In the genomic region with DNA sequence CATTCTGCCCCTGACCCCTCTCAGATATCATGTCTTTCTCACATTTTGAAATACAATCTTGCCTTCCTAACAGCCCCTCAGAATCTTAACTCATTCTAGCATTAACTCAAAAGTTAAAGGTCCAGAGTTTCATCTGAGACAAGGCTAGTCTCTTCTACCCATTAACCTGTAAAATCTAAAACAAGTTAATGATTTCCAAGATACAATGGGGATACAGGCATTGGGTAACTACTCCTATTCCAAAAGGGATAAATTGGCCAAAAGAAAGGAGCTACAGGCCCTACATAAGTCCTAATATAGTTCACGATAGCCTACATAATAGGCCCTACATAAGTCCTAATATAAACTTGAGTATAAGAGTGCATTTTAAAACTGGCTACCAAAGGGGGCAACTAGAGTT, we compare ENCODE assay signal across 33 cellular contexts. TPM values are rescaled to one million over a fixed set of nuclear protein-coding genes. Genes with fewer than 3 reads are reported as not detected.
DNase-seq lines count a peak whose midpoint lies in the region; ATAC-seq, FAIRE-seq and TF ChIP-seq lines count a peak whose summit lies in the region.
"Had no signal": no experiment of that assay in that cellular context is flagged by ENCODE, and none has a peak within 500 bp of the region (broad histone marks: within the 10 kb centered on the region; RNA-seq: fewer than 3 reads in every experiment).

No MANE protein-coding gene starts in this region.

- intact Hi-C loops in HepG2 (cut with micrococcal nuclease; ENCODE audit: unreplicated experiment): no loop called here
- intact Hi-C loops in right lobe of liver (cut with DNase I): no loop called here
- intact Hi-C loops in upper lobe of right lung (cut with DNase I): loop anchor here (10.0 kb wide), 1 partner anchor 205 kb away; no protein-coding TSS in a partner anchor

- peaks cover 5% of the 10 kb centered on the region for H3K4me1 Mint-ChIP-seq in type B pancreatic cell (ENCODE audit: unreplicated experiment)
- H3K4me1 Mint-ChIP-seq: CD14-positive monocyte; CD4-positive, alpha-beta memory T cell; CD4-positive, CD25-positive, alpha-beta regulatory T cell; CD8-positive, alpha-beta memory T cell had no signal

- no peak overlapping the region for H3K4me3 Mint-ChIP-seq in type B pancreatic cell
- H3K4me3 Mint-ChIP-seq: CD14-positive monocyte; CD4-positive, alpha-beta memory T cell; CD4-positive, CD25-positive, alpha-beta regulatory T cell; CD8-positive, alpha-beta memory T cell had no signal

- 87% methylated on average over 1 of the region's 1 CpG for WGBS in HepG2 (ENCODE audit: low lambda C conversion rate)
- WGBS in right lobe of liver (ENCODE audit: insufficient coverage, low coverage, low lambda C conversion rate, missing lambda C conversion rate): 25% methylated on average over 1 of the region's 1 CpG

- DNase-seq in left kidney (ENCODE audit: low read depth, low spot score) (peak; percentile 16), HepG2 (ENCODE audit: low spot score) (no peak), right lobe of liver (no peak), renal cortical epithelial cell (ENCODE audit: low read depth) (peak; percentile 50), NOMO-1 treated with dmso at 0.1 percent for 144 hours (lab: John Stamatoyannopoulos, UW; ENCODE audit: unreplicated experiment) (no peak), upper lobe of right lung (no peak), type B pancreatic cell (ENCODE audit: extremely low spot score, unreplicated experiment) (no peak), GM20000 (ENCODE audit: low spot score) (no peak)
- DNase-seq: 8988T; ACHN; BE2C; C1 segment of cervical spinal cord; CD4-positive, alpha-beta memory T cell; CD4-positive, CD25-positive, alpha-beta regulatory T cell; CD8-positive, alpha-beta memory T cell; COR-L47; DMS 273 treated with DMSO at 0.1 percent for 48 hours; DMS153; DMS53; DMS79; DND-41; EL; GDM1 had no signal

- TF ChIP-seq RAD21 in HepG2 (CRISPR knock-in tag; IDR thresholded peaks at IDR 0.05): no peak

- peak overlapping the region; percentile 14 for H3K27ac ChIP-seq in HepG2 (ENCODE audit: extremely low read length, insufficient read depth, low read length)
- peak overlapping the region in 1 of 3 donors; percentile 64 for H3K27ac ChIP-seq in right lobe of liver
- no peak overlapping the region for H3K27ac ChIP-seq in upper lobe of right lung
- H3K27ac ChIP-seq: BLaER1 had no signal

- TF ChIP-seq EP300 in HepG2 (IDR thresholded peaks at IDR 0.05; ENCODE audit: low read depth in 2 of 2, low read length in 2 of 2) (no peak), HepG2 (CRISPR knock-in tag; IDR thresholded peaks at IDR 0.05; ENCODE audit: borderline replicate concordance) (no peak)

- H3K9me3 ChIP-seq in HepG2 (ENCODE audit: low read length): 0 out of 2 replicates have a peak, but pooled peaks cover 4% of the 10 kb centered on the region
- no peaks in the 10 kb centered on the region for H3K9me3 ChIP-seq in right lobe of liver
- H3K9me3 ChIP-seq in upper lobe of right lung: no peaks in the 10 kb centered on the region
- H3K9me3 ChIP-seq: BE2C had no signal

- no peak overlapping the region for H3K9ac ChIP-seq in HepG2 (ENCODE audit: insufficient read depth, low read depth, low read length)
- H3K9ac ChIP-seq: BLaER1 had no signal

- H3K79me2 ChIP-seq in HepG2 (ENCODE audit: insufficient read depth, low read length): no peaks in the 10 kb centered on the region

- no peak for TF ChIP-seq POLR2A in HepG2 (IDR thresholded peaks at IDR 0.05; ENCODE audit: insufficient read depth in 1 of 2, low read depth in 2 of 2, low read length in 2 of 2)
- no peak for TF ChIP-seq POLR2A in right lobe of liver (IDR thresholded peaks at IDR 0.05)

- peak; percentile 73 for ATAC-seq in HepG2
- ATAC-seq in right lobe of liver: peak; percentile 69 to 76 (median 71)
- ATAC-seq in upper lobe of right lung: no peak
- ATAC-seq: GM12878 had no signal

- TF ChIP-seq CTCF in HepG2 (CRISPR knock-in tag; IDR thresholded peaks at IDR 0.05) (no peak), right lobe of liver (IDR thresholded peaks at IDR 0.05) (no peak), upper lobe of right lung (IDR thresholded peaks at IDR 0.05) (no peak), type B pancreatic cell (conservative IDR thresholded peaks at IDR 0.05) (no peak), GM20000 (IDR thresholded peaks at IDR 0.05; ENCODE audit: extremely low read depth, missing control alignments) (no peak)

- H3K4me2 ChIP-seq in HepG2 (ENCODE audit: low read depth, low read length): peak overlapping the region; percentile 10
- H3K4me2 ChIP-seq: BLaER1 had no signal

- H3K27ac Mint-ChIP-seq in type B pancreatic cell: no peak overlapping the region
- H3K27ac Mint-ChIP-seq: CD4-positive, alpha-beta memory T cell; CD4-positive, CD25-positive, alpha-beta regulatory T cell; CD8-positive, alpha-beta memory T cell had no signal

- CTCF ChIA-PET in HepG2 (lab: Yijun Ruan, JAX; ENCODE audit: low intra/inter-chr PET ratio, low total read pairs): no interaction called here

- H3K9me3 Mint-ChIP-seq in type B pancreatic cell: no peaks in the 10 kb centered on the region

- H4K20me1 ChIP-seq in HepG2 (ENCODE audit: insufficient read depth, low read length): no peaks in the 10 kb centered on the region
- H4K20me1 ChIP-seq: BLaER1 had no signal

- no TSS peak for BruUV-seq in HepG2 (replicated peaks; lab: Mats Ljungman, UMichigan)

- H2AFZ ChIP-seq in HepG2 (ENCODE audit: low read length): no peak overlapping the region

- no peaks in the 10 kb centered on the region for H3K36me3 Mint-ChIP-seq in type B pancreatic cell
- H3K36me3 Mint-ChIP-seq: CD14-positive monocyte; CD4-positive, alpha-beta memory T cell; CD4-positive, CD25-positive, alpha-beta regulatory T cell had no signal

- H3K4me1 ChIP-seq in HepG2 (ENCODE audit: insufficient read depth, low read length) (peaks cover 62% of the 10 kb centered on the region), right lobe of liver (peaks cover 0 to 56% (median 18%) of the 10 kb centered on the region in 4 donors), upper lobe of right lung (peaks cover 20% of the 10 kb centered on the region)
- H3K4me1 ChIP-seq: BE2C, BLaER1 had no signal

- H3K4me3 ChIP-seq in HepG2 (replicated peaks in 1 of 3; ENCODE audit: insufficient read depth in 1 of 3, low read depth in 2 of 3, low read length in 3 of 3): peak overlapping the region in 1 of 3 experiments; percentile 1; a peak in 1 of 6 replicates
- no peak overlapping the region for H3K4me3 ChIP-seq in right lobe of liver
- no peak overlapping the region for H3K4me3 ChIP-seq in upper lobe of right lung
- H3K4me3 ChIP-seq: BLaER1, GM12878 had no signal

- FAIRE-seq in HepG2 (lab: Jason Lieb, UNC): peak; percentile 42
- FAIRE-seq: A204.1, GM12878, GM12892, GM18507 had no signal

- H3K27me3 Mint-ChIP-seq in type B pancreatic cell: no peaks in the 10 kb centered on the region
- H3K27me3 Mint-ChIP-seq: CD4-positive, alpha-beta memory T cell had no signal

- H3K36me3 ChIP-seq in HepG2 (replicated peaks in 1 of 2; ENCODE audit: control insufficient read depth in 1 of 2, insufficient read depth in 2 of 2, low read length in 2 of 2) (peaks cover 0 to 14% of the 10 kb centered on the region in 2 experiments; a peak in 4 of 5 replicates), right lobe of liver (peaks cover 0 to 10% (median 0%) of the 10 kb centered on the region in 4 donors), upper lobe of right lung (no peaks in the 10 kb centered on the region)
- H3K36me3 ChIP-seq: BE2C, BLaER1 had no signal

- H3K27me3 ChIP-seq in HepG2 (ENCODE audit: control insufficient read depth in 1 of 2, insufficient read depth in 2 of 2, low read length in 2 of 2): no peaks in the 10 kb centered on the region
- H3K27me3 ChIP-seq in right lobe of liver: no peaks in the 10 kb centered on the region
- no peaks in the 10 kb centered on the region for H3K27me3 ChIP-seq in upper lobe of right lung
- H3K27me3 ChIP-seq: BE2C, BLaER1 had no signal

- POLR2A ChIA-PET in HepG2 (lab: Yijun Ruan, JAX): interaction anchor here (0.7 to 1.3 kb wide), 4 partner anchors 19 to 203 kb away, joined by 3 to 8 read pairs (median 4); a partner anchor contains a TSS

- in situ Hi-C loops in HepG2 (cut with HindIII; ENCODE audit: extremely low pct_ligation_motif_present, low pct_unique_long_range_greater_than_20kb): no loop called here

RNA-seq across cellular contexts. Expression of a gene that starts 18.9 kb away (rescaled TPM):
- total RNA-seq in HepG2 (2016; rRNA removed; fragmentation: Illumina TruSeq; extraction: Trizol) (73.9 and 122 TPM in 2 replicates), right lobe of liver (100 to 1,000 TPM in 3 of 6 experiments, 10 to 100 TPM in 3; 73.9 to 213 (median 124) TPM), renal cortical epithelial cell (1.1 TPM in 1 of 2 replicates, not detected in the other), upper lobe of right lung (0.61 TPM), type B pancreatic cell (ENCODE audit: low replicate concordance) (5.2 and 9.8 TPM in 2 replicates)
- 7.7 and 8.5 TPM in 2 replicates for total RNA-seq in HepG2 (2016; cell fraction: cytosol; rRNA removed; fragmentation: Illumina TruSeq; extraction: Trizol; ENCODE audit: low read depth)
- total RNA-seq in HepG2 (2016; cell fraction: insoluble cytoplasmic fraction; rRNA removed; fragmentation: Illumina TruSeq; extraction: Trizol): 75.4 and 119 TPM in 2 replicates
- total RNA-seq in HepG2 (2016; cell fraction: membrane; rRNA removed; fragmentation: Illumina TruSeq; extraction: Trizol): 19.6 and 20.2 TPM in 2 replicates
- 50.8 and 57.3 TPM in 2 replicates for total RNA-seq in HepG2 (2016; cell fraction: nucleus; rRNA removed; fragmentation: Illumina TruSeq; extraction: Trizol)
- 37.9 and 39.8 TPM in 2 replicates for polyA plus RNA-seq in HepG2 (2011; rRNA removed)
- 22.0 and 34.5 TPM in 2 replicates for polyA plus RNA-seq in HepG2 (2011; cell fraction: cytosol; rRNA removed)
- 21.7 and 32.0 TPM in 2 replicates for polyA plus RNA-seq in HepG2 (2011; cell fraction: nucleus; rRNA removed)
- 70.0 and 98.0 TPM in 2 replicates for polyA plus RNA-seq in HepG2 (2012)
- 8.1 and 8.8 TPM in 2 replicates for polyA plus RNA-seq in HepG2 (2016; cell fraction: cytosol; fragmentation: Illumina TruSeq; extraction: Trizol; ENCODE audit: low read depth)
- polyA plus RNA-seq in HepG2 (2016; cell fraction: insoluble cytoplasmic fraction; fragmentation: Illumina TruSeq; extraction: Trizol; ENCODE audit: low read depth): 133 and 138 TPM in 2 replicates
- 18.1 and 18.9 TPM in 2 replicates for polyA plus RNA-seq in HepG2 (2016; cell fraction: membrane; fragmentation: Illumina TruSeq; extraction: Trizol; ENCODE audit: low read depth)
- polyA plus RNA-seq in HepG2 (2016; cell fraction: nucleus; fragmentation: Illumina TruSeq; extraction: Trizol; ENCODE audit: insufficient read depth, low read depth): 72.2 and 77.1 TPM in 2 replicates
- polyA minus RNA-seq in HepG2 (2011; rRNA and poly(A)+ RNA removed; ENCODE audit: low replicate concordance): 23.1 TPM in 1 of 2 replicates, not detected in the other
- 35.0 and 36.5 TPM in 2 replicates for polyA minus RNA-seq in HepG2 (2011; cell fraction: cytosol; rRNA and poly(A)+ RNA removed)
- polyA minus RNA-seq in HepG2 (2011; cell fraction: nucleus; rRNA and poly(A)+ RNA removed): 46.4 and 50.1 TPM in 2 replicates
- total RNA-seq: A673; CD4-positive, alpha-beta memory T cell; CD4-positive, CD25-positive, alpha-beta regulatory T cell; CD8-positive, alpha-beta memory T cell; Daoy; G401; GM12878 had no signal
- polyA plus RNA-seq: CD14-positive monocyte; CD4-positive, alpha-beta memory T cell; CD4-positive, CD25-positive, alpha-beta regulatory T cell; CD8-positive, alpha-beta memory T cell had no signal

RNA-seq across cellular contexts. Expression of a gene that starts 56.1 kb away (rescaled TPM):
- 31.1 and 50.3 TPM in 2 replicates for total RNA-seq in HepG2 (2016; rRNA removed; fragmentation: Illumina TruSeq; extraction: Trizol)
- 6.6 and 7.8 TPM in 2 replicates for total RNA-seq in HepG2 (2016; cell fraction: cytosol; rRNA removed; fragmentation: Illumina TruSeq; extraction: Trizol; ENCODE audit: low read depth)
- total RNA-seq in HepG2 (2016; cell fraction: insoluble cytoplasmic fraction; rRNA removed; fragmentation: Illumina TruSeq; extraction: Trizol): 31.9 and 48.4 TPM in 2 replicates
- total RNA-seq in HepG2 (2016; cell fraction: membrane; rRNA removed; fragmentation: Illumina TruSeq; extraction: Trizol): 13.2 and 14.5 TPM in 2 replicates
- 14.8 and 21.7 TPM in 2 replicates for total RNA-seq in HepG2 (2016; cell fraction: nucleus; rRNA removed; fragmentation: Illumina TruSeq; extraction: Trizol)
- 24.3 and 24.5 TPM in 2 replicates for polyA plus RNA-seq in HepG2 (2011; rRNA removed)
- 10.8 and 19.5 TPM in 2 replicates for polyA plus RNA-seq in HepG2 (2011; cell fraction: cytosol; rRNA removed)
- 6.5 and 12.0 TPM in 2 replicates for polyA plus RNA-seq in HepG2 (2011; cell fraction: nucleus; rRNA removed)
- polyA plus RNA-seq in HepG2 (2012): 73.7 and 95.1 TPM in 2 replicates
- 5.1 and 5.7 TPM in 2 replicates for polyA plus RNA-seq in HepG2 (2016; cell fraction: cytosol; fragmentation: Illumina TruSeq; extraction: Trizol; ENCODE audit: low read depth)
- polyA plus RNA-seq in HepG2 (2016; cell fraction: insoluble cytoplasmic fraction; fragmentation: Illumina TruSeq; extraction: Trizol; ENCODE audit: low read depth): 41.1 and 43.3 TPM in 2 replicates
- 9.5 and 9.6 TPM in 2 replicates for polyA plus RNA-seq in HepG2 (2016; cell fraction: membrane; fragmentation: Illumina TruSeq; extraction: Trizol; ENCODE audit: low read depth)
- polyA plus RNA-seq in HepG2 (2016; cell fraction: nucleus; fragmentation: Illumina TruSeq; extraction: Trizol; ENCODE audit: insufficient read depth, low read depth): 22.6 and 23.2 TPM in 2 replicates
- 13.5 TPM in 1 of 2 replicates, not detected in the other for polyA minus RNA-seq in HepG2 (2011; rRNA and poly(A)+ RNA removed; ENCODE audit: low replicate concordance)
- polyA minus RNA-seq in HepG2 (2011; cell fraction: cytosol; rRNA and poly(A)+ RNA removed): 10.0 and 13.9 TPM in 2 replicates
- polyA minus RNA-seq in HepG2 (2011; cell fraction: nucleus; rRNA and poly(A)+ RNA removed): 20.1 and 24.9 TPM in 2 replicates
- total RNA-seq in right lobe of liver: 100 to 1,000 TPM; 133 to 957 (median 467) TPM
- 0.10 TPM in 1 of 2 replicates, not detected in the other for total RNA-seq in renal cortical epithelial cell
- total RNA-seq in upper lobe of right lung: 0.38 TPM
- total RNA-seq in type B pancreatic cell (ENCODE audit: low replicate concordance): 3.7 and 17.7 TPM in 2 replicates
- total RNA-seq: A673; CD4-positive, alpha-beta memory T cell; CD4-positive, CD25-positive, alpha-beta regulatory T cell; CD8-positive, alpha-beta memory T cell; Daoy; G401; GM12878 had no signal
- polyA plus RNA-seq: AG04450; CD14-positive monocyte; CD4-positive, alpha-beta memory T cell; CD4-positive, CD25-positive, alpha-beta regulatory T cell; CD8-positive, alpha-beta memory T cell; GM12878 had no signal

Comparison
In these comparisons a context has a peak if more than half of its experiments do, and no peak if none do; other contexts are left out.
1. DNase-seq: peak in left kidney (single experiment) and renal cortical epithelial cell (single experiment); none in HepG2 (single experiment), right lobe of liver (0 of 3), NOMO-1 treated with dmso at 0.1 percent for 144 hours (single experiment), upper lobe of right lung (single experiment), type B pancreatic cell (single experiment) and GM20000 (single experiment).